ENCODE assay signal across 1 cellular context in the genomic region with DNA sequence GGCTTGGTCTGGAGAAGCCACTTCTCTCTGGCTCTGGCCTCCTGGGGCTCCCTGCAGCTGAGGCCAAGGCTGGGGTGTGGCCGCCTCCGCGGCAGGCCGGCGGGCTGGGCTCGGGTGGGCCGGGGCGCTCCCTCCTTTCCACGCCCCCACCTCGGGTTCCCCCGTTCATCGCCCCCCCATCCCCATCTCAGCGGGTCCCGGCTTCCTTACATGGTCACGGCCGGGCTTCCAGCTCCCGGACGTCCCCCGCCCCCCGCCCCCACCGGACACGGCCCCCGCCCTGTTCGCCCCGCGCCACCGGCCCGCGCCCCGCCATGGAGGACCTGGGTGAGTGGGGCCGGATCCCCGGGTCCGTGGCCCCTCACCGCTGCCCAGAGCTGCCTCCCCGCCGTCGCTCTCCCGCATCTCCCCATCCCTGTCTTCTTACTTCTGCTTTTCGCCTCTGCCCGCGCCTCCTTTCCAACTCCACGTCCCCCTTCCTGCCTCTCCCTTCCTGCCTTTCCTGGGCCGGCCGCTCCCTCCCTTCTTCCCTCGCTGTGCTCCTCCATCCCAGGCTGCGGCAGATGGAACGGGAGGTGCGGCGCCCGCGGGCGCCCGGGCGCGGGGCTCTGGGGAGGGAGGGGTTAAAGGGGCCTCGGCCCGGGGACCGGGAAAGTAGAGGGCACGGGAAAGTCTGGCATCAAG.
TF ChIP-seq lines count a peak whose summit lies in the region.

Gene TGFB1I1, plus strand, starts transcription at position 278 of the 684 bp plus-strand sequence. Its CDS starts 37 bp downstream, at position 315.

TF ChIP-seq in GM23338, 12 proteins besides CTCF, POLR2A, EP300 and RAD21 (continued from another document):
- TF ChIP-seq ZNF462 (CRISPR knock-in tag; IDR thresholded peaks at IDR 0.05) = no peak
- no peak for TF ChIP-seq ZNF114 (CRISPR knock-in tag; IDR thresholded peaks at IDR 0.05)
- TF ChIP-seq EZH2 (IDR thresholded peaks at IDR 0.05; ENCODE audit: low read depth, unreplicated experiment) = peak; percentile 58
TF ChIP-seq in GM23338: peak in this region for 1.
